Comparison of ENCODE assay signal across 8 cellular contexts in the genomic region with DNA sequence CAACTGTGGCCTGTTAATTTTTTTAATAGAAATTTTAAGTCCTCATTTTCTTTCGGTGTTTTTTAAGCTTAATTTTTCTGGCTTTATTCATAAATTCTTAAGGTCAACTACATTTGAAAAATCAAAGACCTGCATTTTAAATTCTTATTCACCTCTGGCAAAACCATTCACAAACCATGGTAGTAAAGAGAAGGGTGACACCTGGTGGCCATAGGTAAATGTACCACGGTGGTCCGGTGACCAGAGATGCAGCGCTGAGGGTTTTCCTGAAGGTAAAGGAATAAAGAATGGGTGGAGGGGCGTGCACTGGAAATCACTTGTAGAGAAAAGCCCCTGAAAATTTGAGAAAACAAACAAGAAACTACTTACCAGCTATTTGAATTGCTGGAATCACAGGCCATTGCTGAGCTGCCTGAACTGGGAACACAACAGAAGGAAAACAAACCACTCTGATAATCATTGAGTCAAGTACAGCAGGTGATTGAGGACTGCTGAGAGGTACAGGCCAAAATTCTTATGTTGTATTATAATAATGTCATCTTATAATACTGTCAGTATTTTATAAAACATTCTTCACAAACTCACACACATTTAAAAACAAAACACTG. TPM values are rescaled to one million over a fixed set of nuclear protein-coding genes. Genes with fewer than 3 reads are reported as not detected.
A peak's percentile ranks its signal among the peaks of the same experiment; 100 is the strongest.
DNase-seq lines count a peak whose midpoint lies in the region; ATAC-seq and TF ChIP-seq lines count a peak whose summit lies in the region.

No MANE protein-coding gene starts in this region.

- DNase-seq in ELF-1 (ENCODE audit: low read depth, low spot score), result peak; percentile 71
- DNase-seq in Kasumi-1 (lab: John Stamatoyannopoulos, UW), result peak; percentile 64 to 76
- peak; percentile 56 to 62 for DNase-seq in SJSA1 (ENCODE audit: low read depth in 1 of 2, low spot score in 2 of 2)
- peak; percentile 39 for DNase-seq in activated effector memory CD4-positive, alpha-beta T cell treated with Interleukin-2 at 50 U/mL for 16 hours
- peak; percentile 59 to 81 for DNase-seq in trophoblast cell

- H2BK120ac ChIP-seq in trophoblast cell (ENCODE audit: insufficient read depth, low read length, poor library complexity), result no peak overlapping the region

- no peak overlapping the region for H4K12ac ChIP-seq in trophoblast cell (ENCODE audit: low read depth, low read length)

- TF ChIP-seq CTCF in gastroesophageal sphincter (IDR thresholded peaks at IDR 0.05), result peak; percentile 63 to 88 (median 82)

- H3K4me3 ChIP-seq in SJSA1, result no peak overlapping the region
- no peak overlapping the region for H3K4me3 ChIP-seq in gastroesophageal sphincter
- no peak overlapping the region for H3K4me3 ChIP-seq in trophoblast cell (ENCODE audit: low read depth, low read length)

- H3K18ac ChIP-seq in trophoblast cell (ENCODE audit: low read length), result no peak overlapping the region

- H2BK12ac ChIP-seq in trophoblast cell (ENCODE audit: low read length), result no peak overlapping the region

- 0% methylated on average over 4 to 5 of the region's 5 CpGs for WGBS in gastroesophageal sphincter (ENCODE audit: low coverage in 1 of 2), 2 donors
- no CpG with 5 or more reads among the region's 5 CpGs for WGBS in trophoblast cell (ENCODE audit: extremely low coverage, insufficient coverage, insufficient read length)

- H3K14ac ChIP-seq in trophoblast cell (ENCODE audit: low read length), result no peak overlapping the region

- H3K4me1 ChIP-seq in SJSA1 (replicated peaks) (peaks cover 1% of the 10 kb centered on the region), gastroesophageal sphincter (no peaks in the 10 kb centered on the region), trophoblast cell (ENCODE audit: control insufficient read depth in 1 of 2, insufficient read depth in 2 of 2, low read length in 2 of 2) (peaks cover 0 to 2% of the 10 kb centered on the region in 2 experiments)

- no peak overlapping the region for H4K8ac ChIP-seq in trophoblast cell (ENCODE audit: low read depth, low read length)

- no peaks in the 10 kb centered on the region for H3K27me3 ChIP-seq in SJSA1 (replicated peaks)
- H3K27me3 ChIP-seq in gastroesophageal sphincter, result no peaks in the 10 kb centered on the region
- H3K27me3 ChIP-seq in trophoblast cell (ENCODE audit: insufficient read depth, low read length), result no peaks in the 10 kb centered on the region

- no peaks in the 10 kb centered on the region for H3K9me3 ChIP-seq in SJSA1 (replicated peaks)
- H3K9me3 ChIP-seq in gastroesophageal sphincter, result no peaks in the 10 kb centered on the region
- H3K9me3 ChIP-seq in trophoblast cell (ENCODE audit: insufficient read depth, low read depth, low read length), result no peaks in the 10 kb centered on the region

- no peak overlapping the region for H4K91ac ChIP-seq in trophoblast cell (ENCODE audit: low read depth, low read length)

- H3K79me1 ChIP-seq in trophoblast cell (ENCODE audit: low read length), result no peaks in the 10 kb centered on the region

- no peak overlapping the region for H3K4ac ChIP-seq in trophoblast cell (ENCODE audit: low read depth, low read length)

- H2BK5ac ChIP-seq in trophoblast cell (ENCODE audit: low read depth, low read length, poor library complexity), result no peak overlapping the region

- no peak overlapping the region for H2AFZ ChIP-seq in trophoblast cell (ENCODE audit: insufficient read depth, low read length, poor library complexity)

- no peak for TF ChIP-seq POLR2A in gastroesophageal sphincter (IDR thresholded peaks at IDR 0.05)

- no peaks in the 10 kb centered on the region for H3K79me2 ChIP-seq in trophoblast cell (ENCODE audit: control insufficient read depth, insufficient read depth, low read length, poor library complexity)

- H3K23ac ChIP-seq in trophoblast cell (ENCODE audit: low read length), result no peak overlapping the region

- TF ChIP-seq EP300 in gastroesophageal sphincter (IDR thresholded peaks at IDR 0.05), result no peak

- H3K9ac ChIP-seq in trophoblast cell (ENCODE audit: low read length), result no peak overlapping the region

- ATAC-seq in gastroesophageal sphincter (peak; percentile 71), HG03045 (IDR thresholded peaks at IDR 0.05; ENCODE audit: unreplicated experiment) (no peak), GM21390 (IDR thresholded peaks at IDR 0.05; ENCODE audit: unreplicated experiment) (no peak)

- no peak overlapping the region for H2AK5ac ChIP-seq in trophoblast cell (ENCODE audit: low read length)

- H3K27ac ChIP-seq in SJSA1 (no peak overlapping the region), gastroesophageal sphincter (no peak overlapping the region), trophoblast cell (ENCODE audit: low read depth, low read length) (no peak overlapping the region)

- H3K4me2 ChIP-seq in trophoblast cell (ENCODE audit: low read length), result no peak overlapping the region

- H3K36me3 ChIP-seq in SJSA1 (no peaks in the 10 kb centered on the region), gastroesophageal sphincter (peaks cover 0 to 15% of the 10 kb centered on the region in 2 donors), trophoblast cell (ENCODE audit: control insufficient read depth in 1 of 2, insufficient read depth in 2 of 2, low read length in 2 of 2) (no peaks in the 10 kb centered on the region)

RNA-seq across cellular contexts. Expression of a gene that starts 10.1 kb away (rescaled TPM):
- total RNA-seq in SJSA1 (2014; rRNA removed; shearing (Covaris generic)), result 2.6 and 3.5 TPM in 2 replicates
- 10 to 100 TPM in 1 of 4 donors, 1 to 10 TPM in 3; 3.7 to 11.4 (median 8.3) TPM for total RNA-seq in gastroesophageal sphincter
- 1.7 and 1.8 TPM in 2 replicates for polyA plus RNA-seq in trophoblast cell (2013)
